In genomic region chr11:131483453-131483852, GRCh38 we compare ENCODE assay signal across 24 cellular contexts.
"Had no signal": no experiment of that assay in that cellular context is flagged by ENCODE, and none has a peak within 500 bp of the region (broad histone marks: within the 10 kb centered on the region; RNA-seq: fewer than 3 reads in every experiment).

No MANE protein-coding gene starts in this region.

- H3K27me3 Mint-ChIP-seq: central memory CD8-positive, alpha-beta T cell; effector memory CD8-positive, alpha-beta T cell; stimulated activated memory B cell treated with anti-CD40 and anti-IgM and Interleukin-4, amounts not matched to agents 10 μg/mL and 1 μg/mL and 100 μg/mL, for 72 hours had no signal

- H3K36me3 ChIP-seq: esophagus squamous epithelium, ovary, tibial artery had no signal

- H3K4me3 Mint-ChIP-seq: central memory CD8-positive, alpha-beta T cell; effector memory CD8-positive, alpha-beta T cell; naive thymus-derived CD4-positive, alpha-beta T cell; nephron; stimulated activated memory B cell treated with anti-CD40 and anti-IgM and Interleukin-4, amounts not matched to agents 10 μg/mL and 1 μg/mL and 100 μg/mL, for 72 hours; type B pancreatic cell had no signal

- H3K9me3 Mint-ChIP-seq: nephron, type B pancreatic cell had no signal

- H3K9me3 ChIP-seq: esophagus squamous epithelium, ovary, testis, tibial artery had no signal

- H3K4me1 Mint-ChIP-seq: central memory CD8-positive, alpha-beta T cell; naive thymus-derived CD4-positive, alpha-beta T cell; stimulated activated memory B cell treated with anti-CD40 and anti-IgM and Interleukin-4, amounts not matched to agents 10 μg/mL and 1 μg/mL and 100 μg/mL, for 72 hours had no signal

- DNase-seq: dermis blood vessel endothelial cell; effector memory CD8-positive, alpha-beta T cell; erythroblast; esophagus squamous epithelium; foreskin melanocyte; mesendoderm; midbrain; naive thymus-derived CD4-positive, alpha-beta T cell; occipital lobe; ovary; retina; stimulated activated CD4-positive, alpha-beta T cell treated with anti-CD3 and anti-CD28 coated beads, Interleukin-4, amount 100 ng/mL, for 4 hours; stimulated activated naive CD8-positive, alpha-beta T cell treated with anti-CD3 and anti-CD28 coated beads, Interleukin-15, Interleukin-2, amounts not matched to agents 100 U/mL and 50 U/mL, for 24 hours; testis; tibial artery had no signal

- H3K27me3 ChIP-seq: esophagus squamous epithelium, ovary, testis, tibial artery had no signal

- H3K36me3 Mint-ChIP-seq: naive thymus-derived CD4-positive, alpha-beta T cell; stimulated activated memory B cell treated with anti-CD40 and anti-IgM and Interleukin-4, amounts not matched to agents 10 μg/mL and 1 μg/mL and 100 μg/mL, for 72 hours; type B pancreatic cell had no signal

- H3K27ac Mint-ChIP-seq: effector memory CD8-positive, alpha-beta T cell; naive thymus-derived CD4-positive, alpha-beta T cell; stimulated activated memory B cell treated with anti-CD40 and anti-IgM and Interleukin-4, amounts not matched to agents 10 μg/mL and 1 μg/mL and 100 μg/mL, for 72 hours had no signal

- ATAC-seq: effector memory CD8-positive, alpha-beta T cell; naive thymus-derived CD4-positive, alpha-beta T cell; sciatic nerve; stimulated activated memory B cell treated with anti-CD40 and anti-IgM and Interleukin-4, amounts not matched to agents 10 μg/mL and 1 μg/mL and 100 μg/mL, for 72 hours; stimulated activated naive CD8-positive, alpha-beta T cell treated with anti-CD3 and anti-CD28 coated beads, Interleukin-15, Interleukin-2, amounts not matched to agents 100 U/mL and 50 U/mL, for 24 hours had no signal

- H3K27ac ChIP-seq: coronary artery, esophagus squamous epithelium, ovary, testis, tibial artery had no signal

- H3K4me3 ChIP-seq: coronary artery, esophagus squamous epithelium, lung, ovary, testis, tibial artery had no signal

- H3K4me1 ChIP-seq: esophagus squamous epithelium, testis, tibial artery had no signal

- FAIRE-seq: endometrium, keratinocyte had no signal
